Comparison of ENCODE assay signal across 17 cellular contexts in genomic region chr18:54606835-54607212, GRCh38. TPM values are rescaled to one million over a fixed set of nuclear protein-coding genes. Genes with fewer than 3 reads are reported as not detected.
A peak's percentile ranks its signal among the peaks of the same experiment; 100 is the strongest.
DNase-seq lines count a peak whose midpoint lies in the region; ATAC-seq and TF ChIP-seq lines count a peak whose summit lies in the region.
"Had no signal": no experiment of that assay in that cellular context is flagged by ENCODE, and none has a peak within 500 bp of the region (broad histone marks: within the 10 kb centered on the region; RNA-seq: fewer than 3 reads in every experiment).

No MANE protein-coding gene starts in this region.

- H4K8ac ChIP-seq in H9 (replicated peaks; ENCODE audit: insufficient read length, low read depth, low read length), result no peak overlapping the region
- no peak overlapping the region for H4K8ac ChIP-seq in trophoblast cell (ENCODE audit: low read depth, low read length)

- H3K27me3 Mint-ChIP-seq in H9 (ENCODE audit: low read depth) (no peaks in the 10 kb centered on the region), MCF 10A (ENCODE audit: insufficient read depth, unreplicated experiment) (no peaks in the 10 kb centered on the region)

- POLR2A ChIA-PET in MCF 10A (lab: Yijun Ruan, JAX), result interaction anchor here (0.6 to 1.0 kb wide), 6 partner anchors 11 to 319 kb away, joined by 3 read pairs; no protein-coding TSS in a partner anchor

- H3K4me3 ChIP-seq in trophoblast cell (ENCODE audit: low read depth, low read length) (no peak overlapping the region), H7 (ENCODE audit: insufficient read depth, low read depth, low read length) (no peak overlapping the region)

- H2BK20ac ChIP-seq in H9 (ENCODE audit: low read depth, low read length, poor library complexity, severe bottlenecking), result peak overlapping the region; percentile 94

- H2BK15ac ChIP-seq in H9 (ENCODE audit: low read depth, low read length), result no peak overlapping the region

- H3K36me3 Mint-ChIP-seq in H9 (ENCODE audit: insufficient read depth in 1 of 3, low read depth in 3 of 3) (no peaks in the 10 kb centered on the region; a peak in 1 of 7 replicates), MCF 10A (ENCODE audit: insufficient read depth, unreplicated experiment) (no peaks in the 10 kb centered on the region)

- H4K91ac ChIP-seq in H9 (ENCODE audit: insufficient read length, low read depth, low read length) (peak overlapping the region; percentile 20), trophoblast cell (ENCODE audit: low read depth, low read length) (no peak overlapping the region)

- peak overlapping the region; percentile 22 for H4K5ac ChIP-seq in H9 (ENCODE audit: insufficient read length, low read depth, low read length)

- H3K4me1 Mint-ChIP-seq in H9, result peaks cover 48 to 68% of the 10 kb centered on the region in 2 experiments
- H3K4me1 Mint-ChIP-seq in MCF 10A (ENCODE audit: insufficient read depth, unreplicated experiment), result peaks cover 12% of the 10 kb centered on the region
- H3K4me1 Mint-ChIP-seq: activated CD4-positive, alpha-beta memory T cell treated with anti-CD3 and anti-CD28 coated beads, Interleukin-2, amount 10 ng/mL, durations not matched to agents 7 days and 5 days had no signal

- H3K4me1 ChIP-seq in H9 (ENCODE audit: insufficient read depth, low read length), result peaks cover 14% of the 10 kb centered on the region; the same call in 1 of the 2 replicates
- peaks cover 0 to 7% of the 10 kb centered on the region in 2 experiments for H3K4me1 ChIP-seq in trophoblast cell (ENCODE audit: control insufficient read depth in 1 of 2, insufficient read depth in 2 of 2, low read length in 2 of 2)

- H2AFZ ChIP-seq in H9 (ENCODE audit: low read length), result no peak overlapping the region
- H2AFZ ChIP-seq in trophoblast cell (ENCODE audit: insufficient read depth, low read length, poor library complexity), result no peak overlapping the region

- H3K4me3 Mint-ChIP-seq in H9 (no peak overlapping the region), MCF 10A (ENCODE audit: unreplicated experiment) (peak overlapping the region; percentile 78)
- H3K4me3 Mint-ChIP-seq: activated CD4-positive, alpha-beta memory T cell treated with anti-CD3 and anti-CD28 coated beads, Interleukin-2, amount 10 ng/mL, durations not matched to agents 7 days and 5 days had no signal

- no peak overlapping the region for H2AK5ac ChIP-seq in H9 (ENCODE audit: insufficient read length, low read length)
- H2AK5ac ChIP-seq in trophoblast cell (ENCODE audit: low read length), result no peak overlapping the region

- H3K56ac ChIP-seq in H9 (ENCODE audit: insufficient read length, low read depth, low read length), result no peak overlapping the region

- H2BK5ac ChIP-seq in H9 (ENCODE audit: insufficient read length, low read length), result no peak overlapping the region
- H2BK5ac ChIP-seq in trophoblast cell (ENCODE audit: low read depth, low read length, poor library complexity), result no peak overlapping the region

- CTCF ChIA-PET in MCF 10A (lab: Yijun Ruan, JAX), result interaction anchor here (0.6 to 1.2 kb wide), 4 partner anchors 15 to 162 kb away, joined by 3 to 4 read pairs (median 3); no protein-coding TSS in a partner anchor

- H2BK12ac ChIP-seq in H9 (ENCODE audit: insufficient read length, low read depth, low read length) (peak overlapping the region; percentile 28), trophoblast cell (ENCODE audit: low read length) (no peak overlapping the region)

- H3K27ac ChIP-seq in H9 (ENCODE audit: insufficient read length, low read depth, low read length) (peak overlapping the region; percentile 84), trophoblast cell (ENCODE audit: low read depth, low read length) (no peak overlapping the region)
- H3K27ac ChIP-seq: neutrophil had no signal

- H4K12ac ChIP-seq in trophoblast cell (ENCODE audit: low read depth, low read length), result no peak overlapping the region

- peak overlapping the region; percentile 35 for H3K4me2 ChIP-seq in H9 (ENCODE audit: insufficient read depth, insufficient read length, low read length)
- H3K4me2 ChIP-seq in trophoblast cell (ENCODE audit: low read length), result no peak overlapping the region

- no peaks in the 10 kb centered on the region for H3K23me2 ChIP-seq in H9 (ENCODE audit: insufficient read length, low read depth, low read length, poor library complexity, severe bottlenecking)

- no peak overlapping the region for H2BK120ac ChIP-seq in H9 (ENCODE audit: low read depth, low read length, poor library complexity, severe bottlenecking)
- no peak overlapping the region for H2BK120ac ChIP-seq in trophoblast cell (ENCODE audit: insufficient read depth, low read length, poor library complexity)

- H3K9ac ChIP-seq in H9 (ENCODE audit: extremely low read depth, insufficient read length, low read length), result no peak overlapping the region
- no peak overlapping the region for H3K9ac ChIP-seq in trophoblast cell (ENCODE audit: low read length)

- H3K14ac ChIP-seq in H9 (ENCODE audit: insufficient read depth, low read length) (0 out of 2 replicates have a peak overlapping the region, but pooled peaks have one; percentile 17), trophoblast cell (ENCODE audit: low read length) (no peak overlapping the region)

- H3K9me3 ChIP-seq in H9 (ENCODE audit: control insufficient read depth, low read depth, low read length) (no peaks in the 10 kb centered on the region), trophoblast cell (ENCODE audit: insufficient read depth, low read depth, low read length) (no peaks in the 10 kb centered on the region)
- H3K9me3 ChIP-seq: neutrophil had no signal

- H3K79me1 ChIP-seq in H9 (ENCODE audit: insufficient read depth, low read depth, low read length, poor library complexity, severe bottlenecking) (no peaks in the 10 kb centered on the region), trophoblast cell (ENCODE audit: low read length) (no peaks in the 10 kb centered on the region)

- ATAC-seq in GM21423 (IDR thresholded peaks at IDR 0.05; ENCODE audit: unreplicated experiment) (no peak), GM18909 (IDR thresholded peaks at IDR 0.05; ENCODE audit: poor library complexity, unreplicated experiment) (no peak)
- ATAC-seq: right cardiac atrium had no signal

- TF ChIP-seq CTCF in H9 (conservative IDR thresholded peaks at IDR 0.05) (no peak), MCF 10A (IDR thresholded peaks at IDR 0.05; ENCODE audit: unreplicated experiment) (no peak)

- H3K18ac ChIP-seq in H9 (ENCODE audit: insufficient read length, low read depth, low read length) (peak overlapping the region; percentile 72), trophoblast cell (ENCODE audit: low read length) (no peak overlapping the region)

- intact Hi-C loops in MCF 10A (cut with micrococcal nuclease), result no loop called here

- no peaks in the 10 kb centered on the region for H4K20me1 ChIP-seq in H9 (ENCODE audit: control insufficient read depth, insufficient read depth, insufficient read length)

- H3K23ac ChIP-seq in H9 (ENCODE audit: insufficient read length, low read depth, low read length) (no peak overlapping the region), trophoblast cell (ENCODE audit: low read length) (no peak overlapping the region)

- no peaks in the 10 kb centered on the region for H3K27me3 ChIP-seq in H9 (ENCODE audit: insufficient read depth, low read length)
- no peaks in the 10 kb centered on the region for H3K27me3 ChIP-seq in trophoblast cell (ENCODE audit: insufficient read depth, low read length)
- no peaks in the 10 kb centered on the region for H3K27me3 ChIP-seq in H7 (ENCODE audit: control insufficient read depth, insufficient read depth, low read length)

- H3K4ac ChIP-seq in H9 (ENCODE audit: low read depth, low read length) (peak overlapping the region; percentile 9), trophoblast cell (ENCODE audit: low read depth, low read length) (no peak overlapping the region)

- H3K27ac Mint-ChIP-seq in H9 (peak overlapping the region; percentile 88 to 99 (median 97)), MCF 10A (ENCODE audit: low read depth, unreplicated experiment) (peak overlapping the region; percentile 97)
- H3K27ac Mint-ChIP-seq: activated CD4-positive, alpha-beta memory T cell treated with anti-CD3 and anti-CD28 coated beads, Interleukin-2, amount 10 ng/mL, durations not matched to agents 7 days and 5 days had no signal

- WGBS in H9 (ENCODE audit: extremely low coverage, insufficient read length, low lambda C conversion rate), result no CpG with 5 or more reads among the region's 9 CpGs
- WGBS in trophoblast cell (ENCODE audit: extremely low coverage, insufficient coverage, insufficient read length), result no CpG with 5 or more reads among the region's 9 CpGs

- BruUV-seq in MCF 10A (replicated peaks; lab: Mats Ljungman, UMichigan), result no TSS peak

- H3K79me2 ChIP-seq in H9 (ENCODE audit: insufficient read depth, low read length) (no peaks in the 10 kb centered on the region), trophoblast cell (ENCODE audit: control insufficient read depth, insufficient read depth, low read length, poor library complexity) (no peaks in the 10 kb centered on the region)

- DNase-seq in H9, result peak; percentile 49
- DNase-seq in MCF 10A (ENCODE audit: unreplicated experiment), result no peak
- peak; percentile 12 for DNase-seq in iPS-NIHi7 (ENCODE audit: extremely low spot score)
- DNase-seq in trophoblast cell, result peak; percentile 73 to 83
- DNase-seq in H7, result no peak
- no peak for DNase-seq in NCI-H524 (lab: John Stamatoyannopoulos, UW)
- DNase-seq: activated CD4-positive, alpha-beta memory T cell treated with anti-CD3 and anti-CD28 coated beads, Interleukin-2, amount 10 ng/mL, durations not matched to agents 7 days and 5 days; activated T-cell treated with anti-CD3 and anti-CD28 coated beads, Interleukin-2, amount 50 U/mL, for 48 hours; effector CD8-positive, alpha-beta T cell; GF-D8; NCI-H2081 treated with DMSO at 0.1 percent for 48 hours; right cardiac atrium had no signal

- H3K9me3 Mint-ChIP-seq in H9 (no peaks in the 10 kb centered on the region), MCF 10A (ENCODE audit: unreplicated experiment) (no peaks in the 10 kb centered on the region)
- H3K9me3 Mint-ChIP-seq: activated CD4-positive, alpha-beta memory T cell treated with anti-CD3 and anti-CD28 coated beads, Interleukin-2, amount 10 ng/mL, durations not matched to agents 7 days and 5 days had no signal

- H3K36me3 ChIP-seq in trophoblast cell (ENCODE audit: control insufficient read depth in 1 of 2, insufficient read depth in 2 of 2, low read length in 2 of 2), result no peaks in the 10 kb centered on the region
- no peaks in the 10 kb centered on the region for H3K36me3 ChIP-seq in H7 (replicated peaks; ENCODE audit: control insufficient read depth, insufficient read depth, low read length)
- H3K36me3 ChIP-seq: neutrophil had no signal

- peak overlapping the region; percentile 17 for H3T11ph ChIP-seq in H9 (ENCODE audit: low read length)

RNA-seq across cellular contexts. Expression of gene DYNAP, which starts 15.8 kb away (rescaled TPM):
- total RNA-seq in H9 (2021), result 2.3 and 2.5 TPM in 2 replicates
- total RNA-seq in MCF 10A (2022), result 0.59 and 0.86 TPM in 2 replicates
- polyA plus RNA-seq in trophoblast cell (2013), result 0.04 TPM in 1 of 2 replicates, not detected in the other
- total RNA-seq in H7 (2014; rRNA removed; shearing (Covaris generic)), result not detected in 2 replicates
- total RNA-seq: activated CD4-positive, alpha-beta memory T cell treated with anti-CD3 and anti-CD28 coated beads, Interleukin-2, amount 10 ng/mL, durations not matched to agents 7 days and 5 days; K562; mesenteric fat pad; right cardiac atrium had no signal
- polyA plus RNA-seq: K562, right cardiac atrium had no signal

Comparison
In these comparisons a context has a peak if more than half of its experiments do, and no peak if none do; other contexts are left out.
1. DNase-seq: peak in H9 (single experiment), iPS-NIHi7 (single experiment) and trophoblast cell (2 of 2); none in MCF 10A (single experiment), H7 (single experiment) and NCI-H524 (0 of 2).